In genomic region chr13:112083971-112084370, GRCh38 we compare ENCODE assay signal across 9 cellular contexts. TPM values are rescaled to one million over a fixed set of nuclear protein-coding genes. Genes with fewer than 3 reads are reported as not detected.
"Had no signal": no experiment of that assay in that cellular context is flagged by ENCODE, and none has a peak within 500 bp of the region (broad histone marks: within the 10 kb centered on the region; RNA-seq: fewer than 3 reads in every experiment).

No MANE protein-coding gene starts in this region.

- H3K27ac ChIP-seq: HL-60, KMS-11 had no signal

- H3K9ac ChIP-seq: KMS-11 had no signal

- H3K4me3 Mint-ChIP-seq: IgD-negative memory B cell had no signal

- H3K27ac Mint-ChIP-seq: IgD-negative memory B cell had no signal

- DNase-seq: IMR-90, KBM-7, KG1 had no signal

- H3K4me2 ChIP-seq: KMS-11 had no signal

- FAIRE-seq: HTR-8/SVneo had no signal

RNA-seq across cellular contexts. Expression of gene SOX1, which starts 17.0 kb away (rescaled TPM):
- total RNA-seq: HT-29, HT1080, IMR-90 had no signal
- polyA plus RNA-seq: IgD-negative memory B cell, IMR-90 had no signal
